In the genomic region with DNA sequence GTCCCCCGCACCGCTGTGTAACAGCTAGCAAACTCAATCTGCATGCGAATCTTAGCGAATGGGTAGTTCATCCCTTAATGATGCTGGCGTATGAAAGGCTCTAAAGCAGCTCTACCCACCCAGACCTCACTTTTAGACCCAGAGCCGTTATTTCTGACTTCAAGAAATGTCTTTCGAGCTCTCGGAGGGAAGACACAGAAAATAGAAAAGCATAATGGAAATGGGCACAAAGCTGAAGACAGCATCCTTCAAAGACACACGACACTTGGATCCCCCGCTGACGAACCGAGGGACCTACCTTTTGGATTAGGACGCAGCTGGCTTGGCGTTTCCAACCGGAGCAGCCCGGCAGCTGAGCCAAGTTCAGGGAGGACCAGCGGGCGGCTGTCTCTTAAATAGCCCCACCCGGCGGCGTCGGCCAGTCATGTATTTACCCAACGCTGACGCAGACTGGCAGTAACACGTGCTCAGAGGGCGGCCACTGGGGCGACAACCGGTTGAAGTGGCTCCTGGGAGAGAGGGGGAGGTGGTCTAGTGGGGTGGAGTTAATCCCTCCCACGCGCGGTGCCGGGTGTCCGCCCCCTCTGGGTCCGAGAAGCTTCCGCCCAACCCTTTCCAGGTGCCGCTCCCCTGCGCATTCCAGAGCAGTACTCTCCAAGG, we compare ENCODE assay signal across 9 cellular contexts. TPM values are rescaled to one million over a fixed set of nuclear protein-coding genes. Genes with fewer than 3 reads are reported as not detected.
DNase-seq lines count a peak whose midpoint lies in the region; ATAC-seq, FAIRE-seq and TF ChIP-seq lines count a peak whose summit lies in the region.
"Had no signal": no experiment of that assay in that cellular context is flagged by ENCODE, and none has a peak within 500 bp of the region (broad histone marks: within the 10 kb centered on the region; RNA-seq: fewer than 3 reads in every experiment).

No MANE protein-coding gene starts in this region.

- H3K9me3 ChIP-seq in GM23248 (ENCODE audit: low read depth) = no peaks in the 10 kb centered on the region
- no peaks in the 10 kb centered on the region for H3K9me3 ChIP-seq in skeletal muscle satellite cell (replicated peaks; ENCODE audit: low read length)

- no peak overlapping the region for H2AFZ ChIP-seq in GM23248

- no peaks in the 10 kb centered on the region for H3K9me2 ChIP-seq in GM23248 (ENCODE audit: insufficient read depth)

- H3K36me3 ChIP-seq in GM23248 (ENCODE audit: low read depth) (no peaks in the 10 kb centered on the region), skeletal muscle satellite cell (ENCODE audit: insufficient read depth, low read length) (no peaks in the 10 kb centered on the region)

- H3K27ac Mint-ChIP-seq in T-cell (no peak overlapping the region), glutamatergic neuron (ENCODE audit: unreplicated experiment) (no peak overlapping the region)
- H3K27ac Mint-ChIP-seq: natural killer cell treated with Interleukin-12 subunit alpha and Interleukin-12 subunit beta and Interleukin-15 and Interleukin-18, amount 100 ng/mL, for 72 hours had no signal

- ATAC-seq in T-cell (replicated peaks in 1 of 4) = peak in 2 of 4 experiments; percentile 45 to 53
- ATAC-seq in HG03280 (IDR thresholded peaks at IDR 0.05; ENCODE audit: unreplicated experiment) = no peak
- ATAC-seq: natural killer cell treated with Interleukin-12 subunit alpha and Interleukin-12 subunit beta and Interleukin-15 and Interleukin-18, amount 100 ng/mL, for 72 hours had no signal

- H3K4me3 ChIP-seq in GM23248 = 0 out of 2 replicates have a peak overlapping the region, but pooled peaks have one; percentile 46
- no peak overlapping the region for H3K4me3 ChIP-seq in skeletal muscle satellite cell (ENCODE audit: low read length)

- in situ Hi-C loops in GM23248 (cut with MboI) = no loop called here

- H3K4me2 ChIP-seq in GM23248 (ENCODE audit: unreplicated experiment) (peak overlapping the region; percentile 67), skeletal muscle satellite cell (ENCODE audit: low read length) (peak overlapping the region; percentile 31)

- no peaks in the 10 kb centered on the region for H4K20me1 ChIP-seq in GM23248 (ENCODE audit: insufficient read depth)

- H3K27me3 Mint-ChIP-seq in T-cell = peaks cover 50 to 79% of the 10 kb centered on the region in 2 donors
- H3K27me3 Mint-ChIP-seq in glutamatergic neuron (ENCODE audit: unreplicated experiment) = peaks cover 3% of the 10 kb centered on the region

- TF ChIP-seq CTCF in glutamatergic neuron (IDR thresholded peaks at IDR 0.05; ENCODE audit: partially characterized antibody, unreplicated experiment) = no peak

- H3K4me1 ChIP-seq in GM23248 (ENCODE audit: insufficient read depth) (peaks cover 24% of the 10 kb centered on the region), skeletal muscle satellite cell (ENCODE audit: control insufficient read depth, insufficient read depth, low read length) (peaks cover 4% of the 10 kb centered on the region)

- peak overlapping the region; percentile 21 to 58 (median 43) for H3K4me3 Mint-ChIP-seq in T-cell
- peak overlapping the region; percentile 64 for H3K4me3 Mint-ChIP-seq in glutamatergic neuron (ENCODE audit: unreplicated experiment)
- H3K4me3 Mint-ChIP-seq: natural killer cell treated with Interleukin-12 subunit alpha and Interleukin-12 subunit beta and Interleukin-15 and Interleukin-18, amount 100 ng/mL, for 72 hours had no signal

- no peak overlapping the region for H3K27ac ChIP-seq in GM23248

- H3K4me1 Mint-ChIP-seq in T-cell = peaks cover 11 to 17% (median 12%) of the 10 kb centered on the region in 3 donors
- peaks cover 3% of the 10 kb centered on the region for H3K4me1 Mint-ChIP-seq in glutamatergic neuron (ENCODE audit: low read depth, unreplicated experiment)

- FAIRE-seq in GM12891 (lab: Jason Lieb, UNC) = no peak

- H3K36me3 Mint-ChIP-seq in T-cell (no peaks in the 10 kb centered on the region), glutamatergic neuron (ENCODE audit: unreplicated experiment) (peaks cover 10% of the 10 kb centered on the region)
- H3K36me3 Mint-ChIP-seq: natural killer cell treated with Interleukin-12 subunit alpha and Interleukin-12 subunit beta and Interleukin-15 and Interleukin-18, amount 100 ng/mL, for 72 hours had no signal

- no peaks in the 10 kb centered on the region for H3K79me2 ChIP-seq in GM23248 (ENCODE audit: insufficient read depth)

- POLR2A ChIA-PET in T-cell (lab: Charles Lee) = interaction anchor here in 1 of 2 donors (0.6 kb wide), 1 partner anchor 10 kb away, joined by 3 read pairs; no protein-coding TSS in a partner anchor

- TF ChIP-seq POLR2A in GM12891 (IDR thresholded peaks at IDR 0.05; ENCODE audit: low read depth, low read length) = no peak

- H3K9ac ChIP-seq in GM23248 = no peak overlapping the region
- no peak overlapping the region for H3K9ac ChIP-seq in skeletal muscle satellite cell (ENCODE audit: low read depth, low read length)

- H3F3A ChIP-seq in GM23248 (ENCODE audit: insufficient read depth) = peaks cover 25% of the 10 kb centered on the region

- CTCF ChIA-PET in T-cell (lab: Charles Lee) = interaction anchor here in 1 of 2 donors (0.5 kb wide), 1 partner anchor 43 kb away, joined by 3 read pairs; no protein-coding TSS in a partner anchor

- H3K9me3 Mint-ChIP-seq in T-cell = no peaks in the 10 kb centered on the region
- peaks cover 5% of the 10 kb centered on the region for H3K9me3 Mint-ChIP-seq in glutamatergic neuron (ENCODE audit: unreplicated experiment)
- H3K9me3 Mint-ChIP-seq: natural killer cell treated with Interleukin-12 subunit alpha and Interleukin-12 subunit beta and Interleukin-15 and Interleukin-18, amount 100 ng/mL, for 72 hours had no signal

- DNase-seq in GM23248 (peak; percentile 83), T-cell (peak in 4 of 34 experiments; percentile 1 to 22 (median 12)), glutamatergic neuron (no peak), COLO829 (ENCODE audit: low spot score) (no peak), GM12891 (ENCODE audit: insufficient read length, low spot score) (no peak)
- DNase-seq in central memory CD4-positive, alpha-beta T cell = no peak

- H3K27me3 ChIP-seq in GM23248 (replicated peaks; ENCODE audit: insufficient read depth) = peaks cover 49% of the 10 kb centered on the region
- H3K27me3 ChIP-seq in skeletal muscle satellite cell (ENCODE audit: control insufficient read depth, insufficient read depth, low read length) = peaks cover 74% of the 10 kb centered on the region

- WGBS in GM23248 (ENCODE audit: low coverage in 1 of 2, low lambda C conversion rate in 2 of 2, missing lambda C conversion rate in 2 of 2), 2 experiments = 13 to 15% methylated on average over 37 of the region's 37 CpGs

TF ChIP-seq in GM12891, 5 proteins besides CTCF, POLR2A, EP300 and RAD21:
- no peak for TF ChIP-seq POU2F2 (IDR thresholded peaks at IDR 0.05; ENCODE audit: low read depth, low read length)

RNA-seq across cellular contexts. Expression of a gene that starts 1.5 kb away (rescaled TPM):
- 0.97 TPM in 1 of 2 replicates, not detected in the other for total RNA-seq in GM23248 (2014; rRNA removed; shearing (Covaris generic))
- polyA plus RNA-seq in GM23248 (2016; fragmentation: Nextera tagmentation; extraction: Ambion mirVana) = 0.93 TPM in 1 of 2 replicates, not detected in the other
- total RNA-seq in T-cell (not detected), glutamatergic neuron (ENCODE audit: unreplicated experiment) (not detected)
- 1.0 and 1.7 TPM in 2 replicates for total RNA-seq in skeletal muscle satellite cell (2012; rRNA removed)
- not detected for polyA plus RNA-seq in GM12891 (2012; ENCODE audit: low read depth, missing spikeins)
- total RNA-seq: natural killer cell treated with Interleukin-12 subunit alpha and Interleukin-12 subunit beta and Interleukin-15 and Interleukin-18, amount 100 ng/mL, for 72 hours had no signal
